Comparison of ENCODE assay signal across 12 cellular contexts in genomic region chr19:34243876-34244578, GRCh38. TPM values are rescaled to one million over a fixed set of nuclear protein-coding genes. Genes with fewer than 3 reads are reported as not detected.
DNase-seq lines count a peak whose midpoint lies in the region; ATAC-seq, FAIRE-seq and TF ChIP-seq lines count a peak whose summit lies in the region.
"Had no signal": no experiment of that assay in that cellular context is flagged by ENCODE, and none has a peak within 500 bp of the region (broad histone marks: within the 10 kb centered on the region; RNA-seq: fewer than 3 reads in every experiment).

No MANE protein-coding gene starts in this region.

- no peak overlapping the region for H2BK20ac ChIP-seq in H1 (ENCODE audit: low read length)

- no peak overlapping the region for H4K8ac ChIP-seq in H1 (ENCODE audit: extremely low read depth, insufficient read depth, low read length)

- POLR2A ChIA-PET in H1 (lab: Charles Lee; ENCODE audit: partially characterized antibody): interaction anchor here (1.0 to 1.5 kb wide), 3 partner anchors 8 to 71 kb away, joined by 3 to 5 read pairs (median 5); partner anchors contain the start of gene LSM14A
- POLR2A ChIA-PET in RWPE1 (lab: Yijun Ruan, JAX; ENCODE audit: low non-redundant PET): no interaction called here

- H3K9ac ChIP-seq in Karpas-422 (ENCODE audit: low read length) (peak overlapping the region; percentile 16; the same call in 1 of the 2 replicates), H1 (replicated peaks in 1 of 4; ENCODE audit: extremely low read depth in 1 of 4, low read depth in 3 of 4, low read length in 3 of 4) (no peak overlapping the region)
- H3K9ac ChIP-seq: BLaER1 treated with 17β-estradiol and CSF1 and Interleukin-3, amounts not matched to agents 10 nM and 100 nM had no signal

- H3K4me1 ChIP-seq in Karpas-422 (ENCODE audit: low read length): peaks cover 23% of the 10 kb centered on the region
- H3K4me1 ChIP-seq in H1 (replicated peaks in 1 of 4; ENCODE audit: control insufficient read depth in 3 of 4, insufficient read depth in 4 of 4, low read length in 3 of 4): peaks cover 0 to 3% (median 0%) of the 10 kb centered on the region in 4 experiments; a peak in 1 of 7 replicates
- peaks cover 9% of the 10 kb centered on the region for H3K4me1 ChIP-seq in psoas muscle
- H3K4me1 ChIP-seq in tibial artery: no peaks in the 10 kb centered on the region

- H3K27me3 ChIP-seq in Karpas-422 (ENCODE audit: low read length): no peaks in the 10 kb centered on the region
- H3K27me3 ChIP-seq in H1 (replicated peaks in 1 of 4; ENCODE audit: control insufficient read depth in 3 of 4, extremely low read depth in 1 of 4, insufficient read depth in 3 of 4, low read length in 3 of 4): no peaks in the 10 kb centered on the region
- no peaks in the 10 kb centered on the region for H3K27me3 ChIP-seq in psoas muscle (ENCODE audit: insufficient read depth in 3 of 3, low read length in 2 of 3)
- no peaks in the 10 kb centered on the region for H3K27me3 ChIP-seq in tibial artery
- H3K27me3 ChIP-seq: BLaER1 treated with 17β-estradiol and CSF1 and Interleukin-3, amounts not matched to agents 10 nM and 100 nM had no signal

- 0 out of 2 replicates have a peak overlapping the region, but pooled peaks have one; percentile 24 for H2BK5ac ChIP-seq in H1 (ENCODE audit: low read depth, low read length)

- intact Hi-C loops in psoas muscle (cut with DNase I) (loop anchor here in 1 of 2 donors (5.0 kb wide), 1 partner anchor 88 kb away; no protein-coding TSS in a partner anchor), tibial artery (cut with DNase I; ENCODE audit: low total_unique reads) (no loop called here)

- no peaks in the 10 kb centered on the region for H3K23me2 ChIP-seq in H1 (ENCODE audit: low read depth, low read length)

- H3K56ac ChIP-seq in H1 (replicated peaks; ENCODE audit: insufficient read length, low read depth, low read length): no peak overlapping the region

- H3K9me2 ChIP-seq in Karpas-422 (replicated peaks; ENCODE audit: insufficient read depth, low read length): no peaks in the 10 kb centered on the region

- no peaks in the 10 kb centered on the region for H3K79me1 ChIP-seq in H1 (ENCODE audit: low read depth, low read length)

- H2BK15ac ChIP-seq in H1 (ENCODE audit: low read length): peak overlapping the region; percentile 72; the same call in 1 of the 2 replicates

- H3K18ac ChIP-seq in H1 (ENCODE audit: extremely low read depth, low read length): no peak overlapping the region

- H4K20me1 ChIP-seq in Karpas-422 (ENCODE audit: insufficient read depth, low read depth, low read length) (no peaks in the 10 kb centered on the region), H1 (replicated peaks in 1 of 2; ENCODE audit: control insufficient read depth in 1 of 2, insufficient read depth in 2 of 2, low read length in 2 of 2) (no peaks in the 10 kb centered on the region)

- no peaks in the 10 kb centered on the region for H3K79me2 ChIP-seq in Karpas-422 (ENCODE audit: low read length)
- no peaks in the 10 kb centered on the region for H3K79me2 ChIP-seq in H1 (ENCODE audit: control insufficient read depth in 1 of 2, insufficient read depth in 2 of 2, low read length in 2 of 2)

- peak overlapping the region; percentile 13; the same call in 1 of the 2 replicates for H3K4me3 ChIP-seq in Karpas-422 (ENCODE audit: low read length)
- no peak overlapping the region for H3K4me3 ChIP-seq in H1 (ENCODE audit: extremely low read depth in 1 of 4, insufficient read depth in 2 of 4, low read depth in 3 of 4, low read length in 4 of 4)
- no peak overlapping the region for H3K4me3 ChIP-seq in psoas muscle
- H3K4me3 ChIP-seq in tibial artery: no peak overlapping the region
- H3K4me3 ChIP-seq: BLaER1 treated with 17β-estradiol and CSF1 and Interleukin-3, amounts not matched to agents 10 nM and 100 nM had no signal

- H4K5ac ChIP-seq in H1 (ENCODE audit: insufficient read length, low read depth, low read length): no peak overlapping the region

- H3K27ac ChIP-seq in Karpas-422 (ENCODE audit: low read length): peak overlapping the region; percentile 54
- no peak overlapping the region for H3K27ac ChIP-seq in H1 (ENCODE audit: low read depth, low read length)
- H3K27ac ChIP-seq in psoas muscle: no peak overlapping the region
- H3K27ac ChIP-seq in RWPE1: no peak overlapping the region
- H3K27ac ChIP-seq in tibial artery: no peak overlapping the region
- H3K27ac ChIP-seq: BLaER1 treated with 17β-estradiol and CSF1 and Interleukin-3, amounts not matched to agents 10 nM and 100 nM; HL-60 had no signal

- WGBS in H1 (ENCODE audit: extremely low coverage in 1 of 2, insufficient coverage in 1 of 2, insufficient read length in 1 of 2, insufficient replicate concordance in 2 of 2, low coverage in 1 of 2, low lambda C conversion rate in 2 of 2, missing lambda C conversion rate in 1 of 2), 2 experiments: 92% methylated on average over 17 of the region's 17 CpGs; no CpG with 5 or more reads in 1 of the 2 experiments
- WGBS in psoas muscle, 3 donors: 71 to 77% (median 72%) methylated on average over 17 of the region's 17 CpGs

- H3K36me3 ChIP-seq in Karpas-422 (ENCODE audit: insufficient read depth, low read length) (no peaks in the 10 kb centered on the region), H1 (ENCODE audit: control insufficient read depth in 2 of 4, insufficient read depth in 4 of 4, low read length in 3 of 4) (no peaks in the 10 kb centered on the region), psoas muscle (ENCODE audit: insufficient read depth in 1 of 2, low read depth in 1 of 2) (no peaks in the 10 kb centered on the region), tibial artery (no peaks in the 10 kb centered on the region)

- TF ChIP-seq CTCF in H1 (IDR thresholded peaks at IDR 0.05; ENCODE audit: control extremely low read depth in 1 of 3, insufficient read depth in 1 of 3, low read depth in 1 of 3, low read length in 3 of 3): no peak
- no peak for TF ChIP-seq CTCF in psoas muscle (IDR thresholded peaks at IDR 0.05)
- no peak for TF ChIP-seq CTCF in RWPE1 (conservative IDR thresholded peaks at IDR 0.05; ENCODE audit: low read depth)
- no peak for TF ChIP-seq CTCF in tibial artery (IDR thresholded peaks at IDR 0.05)

- H2AFZ ChIP-seq in Karpas-422 (ENCODE audit: low read length): no peak overlapping the region
- no peak overlapping the region for H2AFZ ChIP-seq in H1 (ENCODE audit: low read length)

- peak overlapping the region; percentile 53 for H3K4me2 ChIP-seq in Karpas-422 (ENCODE audit: low read depth, low read length, poor library complexity, severe bottlenecking)
- H3K4me2 ChIP-seq in H1 (ENCODE audit: insufficient read depth in 1 of 2, low read depth in 2 of 2, low read length in 2 of 2): no peak overlapping the region

- H3K23ac ChIP-seq in H1 (ENCODE audit: insufficient read length): no peak overlapping the region

- no peak for TF ChIP-seq POLR2A in H1 (IDR thresholded peaks at IDR 0.05; ENCODE audit: control extremely low read depth in 1 of 2, low read depth in 2 of 2, low read length in 2 of 2)

- H2BK12ac ChIP-seq in H1 (ENCODE audit: low read depth, low read length): 0 out of 2 replicates have a peak overlapping the region, but pooled peaks have one; percentile 9

- H4K91ac ChIP-seq in H1 (replicated peaks; ENCODE audit: insufficient read length, low read length): no peak overlapping the region

- H3K9me3 ChIP-seq in Karpas-422 (ENCODE audit: low read length): no peaks in the 10 kb centered on the region
- H3K9me3 ChIP-seq in H1 (ENCODE audit: insufficient read depth in 2 of 2, low read depth in 1 of 2, low read length in 1 of 2): no peaks in the 10 kb centered on the region
- no peaks in the 10 kb centered on the region for H3K9me3 ChIP-seq in psoas muscle
- H3K9me3 ChIP-seq in tibial artery: no peaks in the 10 kb centered on the region
- H3K9me3 ChIP-seq: BLaER1 treated with 17β-estradiol and CSF1 and Interleukin-3, amounts not matched to agents 10 nM and 100 nM had no signal

- TF ChIP-seq EP300 in H1 (IDR thresholded peaks at IDR 0.05; ENCODE audit: borderline replicate concordance in 1 of 2, low read depth in 2 of 2, low read length in 2 of 2): no peak

- 0 out of 2 replicates have a peak overlapping the region, but pooled peaks have one; percentile 39 for H2AK5ac ChIP-seq in H1 (ENCODE audit: low read depth, low read length)

- ATAC-seq in HG02759 (IDR thresholded peaks at IDR 0.05; ENCODE audit: unreplicated experiment) (peak; percentile 11), psoas muscle (peak in 3 of 4 donors; percentile 48 to 66 (median 57)), HG03135 (IDR thresholded peaks at IDR 0.05; ENCODE audit: unreplicated experiment) (no peak)

- TF ChIP-seq RAD21 in H1 (IDR thresholded peaks at IDR 0.05 in 1 of 2, conservative IDR thresholded peaks at IDR 0.05 in 1 of 2; ENCODE audit: low read depth in 2 of 2, low read length in 2 of 2): no peak

- DNase-seq in Karpas-422 (no peak), H1 (ENCODE audit: low read depth in 1 of 2, low spot score in 2 of 2) (no peak), psoas muscle (no peak), RWPE1 (ENCODE audit: low spot score) (no peak), tibial artery (no peak)
- DNase-seq: NCI-H2081, OCI-M1 had no signal

- H3K14ac ChIP-seq in H1 (ENCODE audit: insufficient read length): no peak overlapping the region

- CTCF ChIA-PET in H1 (lab: Charles Lee; ENCODE audit: partially characterized antibody): interaction anchor here (0.6 to 2.1 kb wide), 11 partner anchors 22 to 466 kb away, joined by 3 to 12 read pairs (median 3); no protein-coding TSS in a partner anchor
- CTCF ChIA-PET in RWPE1 (lab: Yijun Ruan, JAX): no interaction called here

- no peak overlapping the region for H2BK120ac ChIP-seq in H1 (replicated peaks; ENCODE audit: low read depth, low read length)

- H3K4ac ChIP-seq in H1 (replicated peaks; ENCODE audit: insufficient read length, low read depth, low read length): no peak overlapping the region

- no peak for FAIRE-seq in H1 (lab: Jason Lieb, UNC)
- FAIRE-seq: GM18507 had no signal

TF ChIP-seq in H1, 55 proteins besides CTCF, POLR2A, EP300 and RAD21:
- TF ChIP-seq RXRA (IDR thresholded peaks at IDR 0.05; ENCODE audit: insufficient read depth, low read depth, low read length): no peak

RNA-seq across cellular contexts. Expression of gene GARRE1, which starts 10.3 kb away (rescaled TPM):
- 22.1 and 22.8 TPM in 2 replicates for total RNA-seq in Karpas-422 (2014; rRNA removed; shearing (Covaris generic); ENCODE audit: low replicate concordance)
- total RNA-seq in H1 (2021; fragmentation: NEBNext Ultra II Directional; extraction: Animal tissue kit (Norgen Biotek cat#: 25700)): 19.4 and 23.1 TPM in 2 replicates
- 16.4 and 23.6 TPM in 2 replicates for polyA plus RNA-seq in H1 (2011; rRNA removed)
- 15.3 TPM for polyA plus RNA-seq in H1 (2011; cell fraction: cytosol; rRNA removed)
- 18.4 TPM for polyA plus RNA-seq in H1 (2011; cell fraction: nucleus; rRNA removed)
- polyA plus RNA-seq in H1 (2012, experiment 1 of 2): 11.4 to 15.5 TPM (median 12.9 TPM) in 4 replicates
- 5.9 TPM for polyA plus RNA-seq in H1 (2012, experiment 2 of 2)
- polyA plus RNA-seq in H1 (2013, experiment 1 of 2): 23.5 TPM
- 20.7 TPM for polyA plus RNA-seq in H1 (2013, experiment 2 of 2)
- 18.4 and 20.4 TPM in 2 replicates for polyA minus RNA-seq in H1 (2011; rRNA and poly(A)+ RNA removed)
- polyA minus RNA-seq in H1 (2011; cell fraction: cytosol; rRNA and poly(A)+ RNA removed): 17.0 TPM
- 15.2 TPM for polyA minus RNA-seq in H1 (2011; cell fraction: nucleus; rRNA and poly(A)+ RNA removed)
- 10 to 100 TPM; 16.4 to 22.8 (median 17.8) TPM for total RNA-seq in psoas muscle
- polyA plus RNA-seq in psoas muscle: 10 to 100 TPM in 1 of 3 donors, 1 to 10 TPM in 2; 4.8 to 13.8 (median 6.2) TPM
